Comparison of ENCODE assay signal across 8 cellular contexts in the genomic region with DNA sequence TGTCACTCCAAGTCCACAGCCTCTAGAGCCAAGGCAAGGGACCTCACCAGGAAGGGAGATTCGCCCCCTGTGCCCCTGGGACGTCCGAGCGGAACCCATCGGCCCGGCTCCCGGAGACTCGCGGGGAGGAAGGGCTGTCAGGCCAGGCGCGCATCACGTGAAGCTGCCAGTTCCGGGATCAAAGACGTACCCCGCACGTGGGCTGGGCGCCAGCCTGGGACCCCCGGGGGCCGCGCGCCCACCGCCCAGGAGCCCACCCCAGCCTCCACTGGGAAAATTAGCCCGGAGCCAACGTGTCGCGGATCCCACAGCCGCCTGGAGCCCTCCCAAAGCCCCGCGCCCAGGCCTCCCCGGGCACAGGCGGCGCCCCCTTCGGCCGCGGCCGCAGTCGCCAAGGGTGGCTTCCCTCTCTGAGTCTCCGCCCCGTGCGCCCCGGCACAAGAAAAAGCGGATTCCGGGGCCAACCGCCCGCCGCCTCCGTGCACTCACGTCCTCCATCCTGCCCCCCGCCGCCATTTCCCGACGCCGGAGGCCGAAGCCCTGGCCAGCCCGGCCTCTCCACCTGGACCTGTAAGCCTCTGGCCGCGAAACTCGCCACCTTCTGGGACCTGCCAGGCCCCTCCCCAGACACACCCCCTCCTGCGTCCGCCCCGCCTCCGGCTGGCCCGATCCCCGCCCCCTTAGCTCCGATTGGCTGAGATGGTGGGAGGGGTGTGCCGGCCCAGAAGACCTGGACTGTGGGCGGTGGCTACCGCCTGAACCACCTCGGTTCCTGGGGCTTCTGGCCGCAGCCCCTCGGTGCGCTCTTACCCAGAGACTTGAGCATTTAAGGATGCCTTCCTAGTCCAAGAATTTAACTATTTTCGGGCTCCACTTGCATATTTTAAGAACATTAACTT.
DNase-seq lines count a peak whose midpoint lies in the region; ATAC-seq and TF ChIP-seq lines count a peak whose summit lies in the region.

A gene (minus strand): TSS at position 603 of the 899 bp plus-strand sequence. CDS start 87 bp downstream, at position 516.

- H3K27ac ChIP-seq in brain microvascular endothelial cell: peak within 1 kb of the TSS; percentile 60
- H3K27ac ChIP-seq in iPS DF 6.9 (ENCODE audit: low read length): no peak within 1 kb of the TSS

- no peaks in the 10 kb centered on the region for H3K4me1 ChIP-seq in iPS DF 6.9 (ENCODE audit: control insufficient read depth, insufficient read depth, low read length)

- H3K27me3 ChIP-seq in brain microvascular endothelial cell (replicated peaks) (no peaks in the 10 kb centered on the region), iPS DF 6.9 (ENCODE audit: control insufficient read depth, insufficient read depth, low read length) (no peaks in the 10 kb centered on the region)

- in situ Hi-C loops in brain microvascular endothelial cell (cut with HindIII; ENCODE audit: low pct_ligation_motif_present, low sequenced_read_pairs): no loop called here

- peak; percentile 27 for TF ChIP-seq CTCF in brain microvascular endothelial cell (IDR thresholded peaks at IDR 0.05; ENCODE audit: low read depth, low read length, missing control alignments)

- peak; percentile 60 for DNase-seq in 8988T
- peak; percentile 55 for DNase-seq in NCI-H2081 treated with DMSO at 0.1 percent for 48 hours (lab: John Stamatoyannopoulos, UW)
- DNase-seq in UCSD-AML1 (lab: John Stamatoyannopoulos, UW; ENCODE audit: unreplicated experiment): peak; percentile 91
- peak; percentile 90 for DNase-seq in brain microvascular endothelial cell
- peak; percentile 68 for DNase-seq in iPS DF 6.9 (ENCODE audit: low read depth, low spot score)
- DNase-seq in skeletal muscle cell (ENCODE audit: low read depth): peak; percentile 75

- H3K36me3 ChIP-seq in brain microvascular endothelial cell (replicated peaks) (no peaks in the 10 kb centered on the region), iPS DF 6.9 (ENCODE audit: control insufficient read depth, insufficient read depth, low read length) (no peaks in the 10 kb centered on the region)

- no peaks in the 10 kb centered on the region for H3K9me3 ChIP-seq in iPS DF 6.9 (ENCODE audit: control insufficient read depth, insufficient read depth, low read length)

- H3K4me3 ChIP-seq in brain microvascular endothelial cell (ENCODE audit: low read depth, low read length): peak within 1 kb of the TSS; percentile 92
- peak within 1 kb of the TSS; percentile 88 for H3K4me3 ChIP-seq in iPS DF 6.9 (ENCODE audit: low read length)
- H3K4me3 ChIP-seq in skeletal muscle cell (ENCODE audit: low read depth, low read length): peak within 1 kb of the TSS; percentile 94

- no CpG with 5 or more reads among the region's 73 CpGs for WGBS in iPS DF 6.9 (ENCODE audit: insufficient coverage, insufficient read length)

- ATAC-seq in GM18517 (IDR thresholded peaks at IDR 0.05; ENCODE audit: unreplicated experiment): peak; percentile 93
- peak; percentile 98 for ATAC-seq in HG03045 (IDR thresholded peaks at IDR 0.05; ENCODE audit: unreplicated experiment)
